In the genomic region with DNA sequence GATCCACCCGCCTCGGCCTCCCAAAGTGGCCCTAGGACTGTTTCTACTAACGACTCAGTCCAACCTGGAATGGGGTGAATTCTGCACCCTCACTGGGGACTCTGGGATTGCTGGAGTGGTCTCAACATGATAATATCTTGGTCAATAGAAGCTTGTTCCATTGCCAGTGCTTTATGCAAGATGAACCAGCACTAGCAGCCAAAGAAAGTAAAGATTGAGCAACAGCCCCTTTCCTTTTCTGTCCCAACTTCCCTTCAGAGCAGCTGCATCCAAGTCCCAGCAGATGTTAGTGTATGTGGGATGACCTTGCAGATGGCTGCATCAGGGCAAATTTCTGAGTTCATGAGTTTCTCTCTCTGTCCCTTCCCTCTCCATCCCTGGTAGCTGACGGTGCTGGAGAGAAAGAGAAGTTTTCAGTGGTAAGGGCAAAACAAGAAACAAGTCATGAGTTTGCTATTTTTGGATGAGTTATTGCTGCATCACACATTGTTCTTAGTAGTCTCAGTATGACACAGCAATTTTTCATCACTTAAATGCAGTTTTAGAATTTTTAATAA, we compare ENCODE assay signal across 9 cellular contexts.
A peak's percentile ranks its signal among the peaks of the same experiment; 100 is the strongest.
DNase-seq lines count a peak whose midpoint lies in the region; ATAC-seq and TF ChIP-seq lines count a peak whose summit lies in the region.
"Had no signal": no experiment of that assay in that cellular context is flagged by ENCODE, and none has a peak within 500 bp of the region (broad histone marks: within the 10 kb centered on the region; RNA-seq: fewer than 3 reads in every experiment).

No MANE protein-coding gene starts in this region.

- peak; percentile 14 for DNase-seq in GM06990 (ENCODE audit: extremely low read depth, insufficient read length)
- DNase-seq in KG1 (lab: John Stamatoyannopoulos, UW): peak; percentile 9
- DNase-seq in dermis blood vessel endothelial cell: peak; percentile 35
- no peak for DNase-seq in omental fat pad (ENCODE audit: low spot score)
- DNase-seq in HAP-1 (ENCODE audit: low spot score in 2 of 2): no peak
- DNase-seq in NCI-H1105 treated with DMSO at 0.1 percent for 48 hours (lab: John Stamatoyannopoulos, UW): no peak
- DNase-seq in hippocampal formation (lab: John Stamatoyannopoulos, UW): no peak
- DNase-seq: activated effector memory CD4-positive, alpha-beta T cell treated with Interleukin-2 at 50 U/mL for 16 hours had no signal

- H3K4me3 ChIP-seq in GM06990 (replicated peaks; ENCODE audit: low read depth, low read length) (no peak overlapping the region), HAP-1 (no peak overlapping the region)

- no peaks in the 10 kb centered on the region for H3K27me3 ChIP-seq in GM06990 (replicated peaks; ENCODE audit: control insufficient read depth, insufficient read depth, low read length)
- no peaks in the 10 kb centered on the region for H3K27me3 ChIP-seq in HAP-1 (ENCODE audit: low read depth)

- TF ChIP-seq CTCF in GM06990 (IDR thresholded peaks at IDR 0.05; ENCODE audit: insufficient read depth, low read length, poor library complexity, severe bottlenecking) (no peak), omental fat pad (IDR thresholded peaks at IDR 0.05) (no peak)

- H3K36me3 ChIP-seq in GM06990 (ENCODE audit: control insufficient read depth, insufficient read depth, low read length) (no peaks in the 10 kb centered on the region), HAP-1 (replicated peaks) (no peaks in the 10 kb centered on the region)

- ATAC-seq in omental fat pad (ENCODE audit: low FRiP score) (peak; percentile 41), GM21515 (IDR thresholded peaks at IDR 0.05; ENCODE audit: unreplicated experiment) (no peak)

- H3K4me1 ChIP-seq in HAP-1: no peaks in the 10 kb centered on the region

- in situ Hi-C loops in HAP-1 (cut with MboI; ENCODE audit: low sequenced_read_pairs): no loop called here

- no peaks in the 10 kb centered on the region for H3K9me3 ChIP-seq in HAP-1

Comparison
In these comparisons a context has a peak if more than half of its experiments do, and no peak if none do; other contexts are left out.
1. DNase-seq: peak in GM06990 (single experiment), KG1 (single experiment) and dermis blood vessel endothelial cell (single experiment); none in omental fat pad (single experiment), HAP-1 (0 of 2), NCI-H1105 treated with DMSO at 0.1 percent for 48 hours (single experiment) and hippocampal formation (0 of 2).